In genomic region chr19:50252111-50252886, GRCh38 we compare ENCODE assay signal across 8 cellular contexts. TPM values are rescaled to one million over a fixed set of nuclear protein-coding genes. Genes with fewer than 3 reads are reported as not detected.
A peak's percentile ranks its signal among the peaks of the same experiment; 100 is the strongest.
DNase-seq lines count a peak whose midpoint lies in the region; ATAC-seq and TF ChIP-seq lines count a peak whose summit lies in the region.

No MANE protein-coding gene starts in this region.

- no peaks in the 10 kb centered on the region for H3K27me3 ChIP-seq in left lung
- H3K27me3 ChIP-seq in tibial nerve: no peaks in the 10 kb centered on the region

- H3K27ac Mint-ChIP-seq in activated naive CD8-positive, alpha-beta T cell treated with anti-CD3 and anti-CD28 coated beads, Interleukin-2, amount 50 U/mL, for 24 hours: no peak overlapping the region

- H3K4me3 ChIP-seq in left lung: no peak overlapping the region
- H3K4me3 ChIP-seq in tibial nerve: no peak overlapping the region

- intact Hi-C loops in left lung (cut with DNase I): no loop called here

- TF ChIP-seq EP300 in tibial nerve (IDR thresholded peaks at IDR 0.05): no peak

- peaks cover 2% of the 10 kb centered on the region for H3K36me3 Mint-ChIP-seq in activated naive CD8-positive, alpha-beta T cell treated with anti-CD3 and anti-CD28 coated beads, Interleukin-2, amount 50 U/mL, for 24 hours (ENCODE audit: low read depth)

- WGBS in tibial nerve, 2 donors: 91% methylated on average over 23 of the region's 23 CpGs

- no peaks in the 10 kb centered on the region for H3K4me1 Mint-ChIP-seq in activated naive CD8-positive, alpha-beta T cell treated with anti-CD3 and anti-CD28 coated beads, Interleukin-2, amount 50 U/mL, for 24 hours

- TF ChIP-seq CTCF in left lung (IDR thresholded peaks at IDR 0.05) (peak; percentile 60 to 64), tibial nerve (IDR thresholded peaks at IDR 0.05) (peak in 4 of 5 experiments; percentile 25 to 53 (median 41))

- H3K27ac ChIP-seq in left lung (no peak overlapping the region), tibial nerve (no peak overlapping the region)

- ATAC-seq in activated naive CD8-positive, alpha-beta T cell treated with anti-CD3 and anti-CD28 coated beads, Interleukin-2, amount 50 U/mL, for 24 hours: no peak
- peak; percentile 78 for ATAC-seq in left lung
- ATAC-seq in HG03097 (IDR thresholded peaks at IDR 0.05; ENCODE audit: low FRiP score, unreplicated experiment): no peak

- DNase-seq in Daoy (ENCODE audit: low read depth) (peak; percentile 41), NAMALWA (ENCODE audit: low spot score) (peak; percentile 57), left lung (no peak), tibial nerve (ENCODE audit: low spot score in 2 of 2) (no peak), putamen (ENCODE audit: low spot score) (no peak), NCI-H2171 treated with DMSO at 0.1 percent for 48 hours (lab: John Stamatoyannopoulos, UW) (no peak)
- DNase-seq in activated naive CD8-positive, alpha-beta T cell treated with anti-CD3 and anti-CD28 coated beads, Interleukin-2, amount 50 U/mL, for 24 hours: peak; percentile 52

- no peak for TF ChIP-seq POLR2A in tibial nerve (IDR thresholded peaks at IDR 0.05)

- H3K4me3 Mint-ChIP-seq in activated naive CD8-positive, alpha-beta T cell treated with anti-CD3 and anti-CD28 coated beads, Interleukin-2, amount 50 U/mL, for 24 hours: no peak overlapping the region

- peaks cover 0 to 20% of the 10 kb centered on the region in 2 donors for H3K9me3 ChIP-seq in left lung
- peaks cover 0 to 25% (median 2%) of the 10 kb centered on the region in 4 donors for H3K9me3 ChIP-seq in tibial nerve

- H3K9me3 Mint-ChIP-seq in activated naive CD8-positive, alpha-beta T cell treated with anti-CD3 and anti-CD28 coated beads, Interleukin-2, amount 50 U/mL, for 24 hours: peaks cover 20% of the 10 kb centered on the region

- H3K4me1 ChIP-seq in left lung: no peaks in the 10 kb centered on the region
- H3K4me1 ChIP-seq in tibial nerve: no peaks in the 10 kb centered on the region

- peaks cover 12% of the 10 kb centered on the region for H3K27me3 Mint-ChIP-seq in activated naive CD8-positive, alpha-beta T cell treated with anti-CD3 and anti-CD28 coated beads, Interleukin-2, amount 50 U/mL, for 24 hours

- H3K36me3 ChIP-seq in left lung (peaks cover 0 to 19% of the 10 kb centered on the region in 2 donors), tibial nerve (peaks cover 0 to 77% (median 2%) of the 10 kb centered on the region in 3 donors)

RNA-seq across cellular contexts. Expression of gene MYH14, which starts 48.9 kb away (rescaled TPM):
- 7.2 and 10.3 TPM in 2 replicates for total RNA-seq in Daoy (2014; rRNA removed; shearing (Covaris generic))
- 100 to 1,000 TPM; 101 to 195 TPM for total RNA-seq in left lung
- 10 to 100 TPM; 12.9 to 30.3 (median 15.3) TPM for total RNA-seq in tibial nerve

Comparison
In these comparisons a context has a peak if more than half of its experiments do, and no peak if none do; other contexts are left out.
1. DNase-seq: peak in Daoy (single experiment), NAMALWA (single experiment) and activated naive CD8-positive, alpha-beta T cell treated with anti-CD3 and anti-CD28 coated beads, Interleukin-2, amount 50 U/mL, for 24 hours (single experiment); none in left lung (0 of 2), tibial nerve (0 of 2), putamen (single experiment) and NCI-H2171 treated with DMSO at 0.1 percent for 48 hours (single experiment).